8 cellular contexts compared by ENCODE assay signal in genomic region chr6:33192671-33193602, GRCh38. TPM values are rescaled to one million over a fixed set of nuclear protein-coding genes. Genes with fewer than 3 reads are reported as not detected.
DNase-seq lines count a peak whose midpoint lies in the region; ATAC-seq and TF ChIP-seq lines count a peak whose summit lies in the region.

No MANE protein-coding gene starts in this region.

- ATAC-seq in HG03457 (IDR thresholded peaks at IDR 0.05; ENCODE audit: unreplicated experiment) = no peak

- no peak for TF ChIP-seq RAD21 in neural cell (conservative IDR thresholded peaks at IDR 0.05)

- TF ChIP-seq CTCF in DOHH2 (IDR thresholded peaks at IDR 0.05; ENCODE audit: low read depth, low read length, poor library complexity, severe bottlenecking) = no peak
- TF ChIP-seq CTCF in VCaP (conservative IDR thresholded peaks at IDR 0.05) = no peak
- no peak for TF ChIP-seq CTCF in fibroblast of pulmonary artery (IDR thresholded peaks at IDR 0.05; ENCODE audit: low read length, missing control alignments)
- no peak for TF ChIP-seq CTCF in neural cell (IDR thresholded peaks at IDR 0.05; ENCODE audit: poor library complexity, severe bottlenecking)

- H3K4me2 ChIP-seq in DOHH2 (ENCODE audit: low read length) (peak overlapping the region; percentile 65), neural cell (ENCODE audit: low read length) (no peak overlapping the region)

- H3K79me2 ChIP-seq in DOHH2 (ENCODE audit: control insufficient read depth, low read length) (peaks cover 4% of the 10 kb centered on the region; the same call in 1 of the 2 replicates), neural cell (replicated peaks; ENCODE audit: insufficient read depth, low read length) (no peaks in the 10 kb centered on the region)

- DNase-seq in fibroblast of pulmonary artery (ENCODE audit: low read depth) (no peak), mesenteric fat pad (ENCODE audit: low spot score) (no peak), dedifferentiated amniotic fluid mesenchymal stem cell (ENCODE audit: extremely low spot score) (no peak), SW480 (ENCODE audit: low spot score) (no peak)

- H3K4me1 ChIP-seq in DOHH2 (ENCODE audit: control insufficient read depth, low read length) = peaks cover 19% of the 10 kb centered on the region

- no peak overlapping the region for H2AFZ ChIP-seq in neural cell (ENCODE audit: low read depth, low read length)

- no peaks in the 10 kb centered on the region for H3K9me2 ChIP-seq in DOHH2 (replicated peaks; ENCODE audit: control insufficient read depth, low read length)
- H3K9me2 ChIP-seq in neural cell (ENCODE audit: insufficient read depth, low read length) = no peaks in the 10 kb centered on the region

- no peak overlapping the region for H3K9ac ChIP-seq in neural cell (ENCODE audit: low read length)

- H3F3A ChIP-seq in DOHH2 (ENCODE audit: control insufficient read depth, insufficient read depth) = no peaks in the 10 kb centered on the region
- H3F3A ChIP-seq in neural cell (ENCODE audit: insufficient read depth, low read length, poor library complexity, severe bottlenecking) = no peaks in the 10 kb centered on the region

- TF ChIP-seq EP300 in neural cell (conservative IDR thresholded peaks at IDR 0.05; ENCODE audit: poor library complexity, severe bottlenecking) = no peak

- H3K27me3 ChIP-seq in DOHH2 (ENCODE audit: control insufficient read depth, low read length) = peaks cover 25% of the 10 kb centered on the region
- peaks cover 17% of the 10 kb centered on the region for H3K27me3 ChIP-seq in neural cell (ENCODE audit: insufficient read depth, low read depth, low read length)

- H3K9me3 ChIP-seq in DOHH2 (ENCODE audit: control insufficient read depth, insufficient read depth, low read length) (no peaks in the 10 kb centered on the region), neural cell (ENCODE audit: low read length) (no peaks in the 10 kb centered on the region)

- peaks cover 38% of the 10 kb centered on the region for H3K36me3 ChIP-seq in DOHH2 (ENCODE audit: control insufficient read depth, low read length)
- H3K36me3 ChIP-seq in neural cell (ENCODE audit: insufficient read depth, low read length) = peaks cover 8% of the 10 kb centered on the region

- 0 out of 2 replicates have a peak, but pooled peaks cover 4% of the 10 kb centered on the region for H4K20me1 ChIP-seq in DOHH2 (ENCODE audit: control insufficient read depth, insufficient read depth, low read depth, low read length)
- no peaks in the 10 kb centered on the region for H4K20me1 ChIP-seq in neural cell (ENCODE audit: insufficient read depth)

- H3K27ac ChIP-seq in DOHH2 (ENCODE audit: low read depth, low read length) (no peak overlapping the region), VCaP (peak overlapping the region; percentile 37; the same call in 1 of the 2 replicates), neural cell (ENCODE audit: low read length) (no peak overlapping the region)

- peak overlapping the region; percentile 51 for H3K4me3 ChIP-seq in DOHH2 (ENCODE audit: low read length)
- H3K4me3 ChIP-seq in fibroblast of pulmonary artery (replicated peaks; ENCODE audit: low read depth, low read length) = peak overlapping the region; percentile 33
- no peak overlapping the region for H3K4me3 ChIP-seq in neural cell (ENCODE audit: low read length)

TF ChIP-seq in neural cell, 6 proteins besides CTCF, POLR2A, EP300 and RAD21:
- TF ChIP-seq SMC3 (conservative IDR thresholded peaks at IDR 0.05; ENCODE audit: poor library complexity) (no peak), EZH2 (IDR thresholded peaks at IDR 0.05; ENCODE audit: borderline replicate concordance, insufficient read depth, low read length, poor library complexity, severe bottlenecking) (peak; percentile 60), REST (IDR thresholded peaks at IDR 0.05; ENCODE audit: borderline replicate concordance) (no peak)

RNA-seq across cellular contexts. Expression of gene COL11A2, which starts 0.7 kb away (rescaled TPM):
- polyA plus RNA-seq in neural cell = 9.8 and 20.2 TPM in 2 replicates
- 2.0 and 2.7 TPM in 2 replicates for polyA minus RNA-seq in neural cell
- 0.67 TPM for total RNA-seq in mesenteric fat pad

RNA-seq across cellular contexts. Expression of gene RXRB, which starts 7.5 kb away (rescaled TPM):
- 60.7 and 71.2 TPM in 2 replicates for polyA plus RNA-seq in neural cell
- 27.0 and 29.8 TPM in 2 replicates for polyA minus RNA-seq in neural cell
- 35.8 TPM for total RNA-seq in mesenteric fat pad

RNA-seq across cellular contexts. Expression of gene SLC39A7, which starts 7.7 kb away (rescaled TPM):
- 99.8 and 120 TPM in 2 replicates for polyA plus RNA-seq in neural cell
- 54.2 and 63.1 TPM in 2 replicates for polyA minus RNA-seq in neural cell
- total RNA-seq in mesenteric fat pad = 109 TPM

RNA-seq across cellular contexts. Expression of gene HSD17B8, which starts 11.5 kb away (rescaled TPM):
- 7.3 and 10.3 TPM in 2 replicates for polyA plus RNA-seq in neural cell
- polyA minus RNA-seq in neural cell = 2.2 and 3.4 TPM in 2 replicates
- total RNA-seq in mesenteric fat pad = 5.3 TPM

RNA-seq across cellular contexts. Expression of gene RING1, which starts 15.4 kb away (rescaled TPM):
- 107 and 121 TPM in 2 replicates for polyA plus RNA-seq in neural cell
- 35.7 and 36.8 TPM in 2 replicates for polyA minus RNA-seq in neural cell
- 32.6 TPM for total RNA-seq in mesenteric fat pad
